Comparison of ENCODE assay signal across 8 cellular contexts in the genomic region with DNA sequence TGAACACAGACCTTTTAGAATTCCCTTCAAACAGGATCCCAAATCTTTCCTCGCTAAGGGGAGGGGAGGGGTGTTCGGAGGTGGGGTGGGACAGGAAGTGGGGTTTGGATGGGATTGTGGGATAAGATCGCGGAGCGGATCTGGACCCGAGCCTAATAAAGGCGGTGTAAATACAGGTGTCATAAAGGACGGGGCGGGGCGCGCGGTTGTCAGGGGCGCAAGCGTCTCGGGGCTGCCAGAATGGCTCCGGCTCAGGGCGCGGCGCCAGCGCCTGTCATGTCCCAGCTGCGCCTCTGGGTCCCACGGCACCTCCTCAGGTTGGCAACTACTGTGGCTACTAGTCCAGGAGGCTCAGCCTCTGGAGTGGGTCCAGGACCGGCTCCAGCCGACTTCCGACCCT. TPM values are rescaled to one million over a fixed set of nuclear protein-coding genes. Genes with fewer than 3 reads are reported as not detected.
DNase-seq lines count a peak whose midpoint lies in the region; ATAC-seq and TF ChIP-seq lines count a peak whose summit lies in the region.

No MANE protein-coding gene starts in this region.

- no peak overlapping the region for H3K27ac Mint-ChIP-seq in osteocyte (ENCODE audit: unreplicated experiment)
- no peak overlapping the region for H3K27ac Mint-ChIP-seq in activated T-helper 17 cell treated with anti-CD3 and anti-CD28 coated beads, Interleukin-2, amount 50 U/mL, for 72 hours

- H3K36me3 Mint-ChIP-seq in osteocyte (ENCODE audit: unreplicated experiment): no peaks in the 10 kb centered on the region
- no peaks in the 10 kb centered on the region for H3K36me3 Mint-ChIP-seq in activated T-helper 17 cell treated with anti-CD3 and anti-CD28 coated beads, Interleukin-2, amount 50 U/mL, for 72 hours (ENCODE audit: low read depth)

- H3K4me3 ChIP-seq in AG04450 (ENCODE audit: low read depth, low read length) (peak overlapping the region; percentile 36), HFF-Myc (replicated peaks; ENCODE audit: low read depth, low read length) (peak overlapping the region; percentile 31)

- ATAC-seq in activated T-helper 17 cell treated with anti-CD3 and anti-CD28 coated beads, Interleukin-2, amount 50 U/mL, for 72 hours (replicated peaks): no peak

- TF ChIP-seq CTCF in AG04450 (IDR thresholded peaks at IDR 0.05; ENCODE audit: low read depth, low read length): no peak
- TF ChIP-seq CTCF in HFF-Myc (IDR thresholded peaks at IDR 0.05; ENCODE audit: low read depth, low read length, missing control alignments): no peak
- no peak for TF ChIP-seq CTCF in VCaP (conservative IDR thresholded peaks at IDR 0.05)
- no peak for TF ChIP-seq CTCF in osteocyte (IDR thresholded peaks at IDR 0.05)

- H3K9me3 Mint-ChIP-seq in osteocyte (ENCODE audit: unreplicated experiment): no peaks in the 10 kb centered on the region
- H3K9me3 Mint-ChIP-seq in activated T-helper 17 cell treated with anti-CD3 and anti-CD28 coated beads, Interleukin-2, amount 50 U/mL, for 72 hours: no peaks in the 10 kb centered on the region

- CTCF ChIA-PET in AG04450 (lab: Charles Lee): no interaction called here

- POLR2A ChIA-PET in AG04450 (lab: Yijun Ruan, JAX): no interaction called here

- H3K27me3 ChIP-seq in AG04450 (ENCODE audit: control insufficient read depth, insufficient read depth, low read length): peaks cover 54% of the 10 kb centered on the region

- H3K4me1 Mint-ChIP-seq in osteocyte (ENCODE audit: unreplicated experiment): peaks cover 10% of the 10 kb centered on the region
- no peaks in the 10 kb centered on the region for H3K4me1 Mint-ChIP-seq in activated T-helper 17 cell treated with anti-CD3 and anti-CD28 coated beads, Interleukin-2, amount 50 U/mL, for 72 hours

- H3K27me3 Mint-ChIP-seq in osteocyte (ENCODE audit: unreplicated experiment): peaks cover 4% of the 10 kb centered on the region
- H3K27me3 Mint-ChIP-seq in activated T-helper 17 cell treated with anti-CD3 and anti-CD28 coated beads, Interleukin-2, amount 50 U/mL, for 72 hours: peaks cover 10% of the 10 kb centered on the region

- DNase-seq in AG04450 (ENCODE audit: low read depth, low spot score): no peak
- DNase-seq in HFF-Myc (ENCODE audit: extremely low read depth, low read depth): no peak
- DNase-seq in glomerular visceral epithelial cell (ENCODE audit: extremely low spot score): peak; percentile 26
- DNase-seq in osteocyte (ENCODE audit: extremely low spot score, unreplicated experiment): no peak
- DNase-seq in NCI-H187 treated with DMSO at 0.1 percent for 48 hours (lab: John Stamatoyannopoulos, UW): no peak
- no peak for DNase-seq in KG1 (lab: John Stamatoyannopoulos, UW)

- H3K9me3 ChIP-seq in AG04450 (ENCODE audit: control insufficient read depth, insufficient read depth, low read length): no peaks in the 10 kb centered on the region; the same call in 1 of the 2 replicates

- H3K4me3 Mint-ChIP-seq in osteocyte (ENCODE audit: unreplicated experiment): peak overlapping the region; percentile 68
- no peak overlapping the region for H3K4me3 Mint-ChIP-seq in activated T-helper 17 cell treated with anti-CD3 and anti-CD28 coated beads, Interleukin-2, amount 50 U/mL, for 72 hours

- H3K27ac ChIP-seq in AG04450 (ENCODE audit: low read depth, low read length) (no peak overlapping the region), VCaP (peak overlapping the region; percentile 42; the same call in 1 of the 2 replicates)

RNA-seq across cellular contexts. Expression of a gene that starts 59.8 kb away (rescaled TPM):
- polyA plus RNA-seq in AG04450 (2011; rRNA removed): not detected in 2 replicates
- not detected in 2 replicates for polyA minus RNA-seq in AG04450 (2011; rRNA and poly(A)+ RNA removed)
- total RNA-seq in osteocyte: not detected in 2 replicates
- total RNA-seq in activated T-helper 17 cell treated with anti-CD3 and anti-CD28 coated beads, Interleukin-2, amount 50 U/mL, for 72 hours: not detected
